Comparison of ENCODE assay signal across 9 cellular contexts in genomic region chr19:4059493-4059880, GRCh38. TPM values are rescaled to one million over a fixed set of nuclear protein-coding genes. Genes with fewer than 3 reads are reported as not detected.
DNase-seq lines count a peak whose midpoint lies in the region; ATAC-seq and TF ChIP-seq lines count a peak whose summit lies in the region.
"Had no signal": no experiment of that assay in that cellular context is flagged by ENCODE, and none has a peak within 500 bp of the region (broad histone marks: within the 10 kb centered on the region; RNA-seq: fewer than 3 reads in every experiment).

No MANE protein-coding gene starts in this region.

- peaks cover 6% of the 10 kb centered on the region for H3K4me1 Mint-ChIP-seq in GM23338
- peaks cover 28% of the 10 kb centered on the region for H3K4me1 Mint-ChIP-seq in activated naive CD8-positive, alpha-beta T cell treated with anti-CD3 and anti-CD28 coated beads for 36 hours
- peaks cover 38 to 62% of the 10 kb centered on the region in 2 donors for H3K4me1 Mint-ChIP-seq in immature natural killer cell
- peaks cover 79% of the 10 kb centered on the region for H3K4me1 Mint-ChIP-seq in stimulated activated memory B cell treated with anti-CD40 and anti-IgM and Interleukin-4, amounts not matched to agents 10 μg/mL and 1 μg/mL and 100 μg/mL, for 72 hours

- H3K4me2 ChIP-seq in GM23338: no peak overlapping the region; the same call in 1 of the 2 replicates

- no peaks in the 10 kb centered on the region for H3K36me3 ChIP-seq in GM23338 (ENCODE audit: insufficient read depth)

- peak overlapping the region; percentile 66; the same call in 1 of the 2 replicates for H3K27ac ChIP-seq in GM23338 (ENCODE audit: low read depth)

- H3K9me2 ChIP-seq in GM23338 (ENCODE audit: insufficient read depth): no peaks in the 10 kb centered on the region

- H3K79me2 ChIP-seq in GM23338 (replicated peaks; ENCODE audit: insufficient read depth): peaks cover 89% of the 10 kb centered on the region

- H4K20me1 ChIP-seq in GM23338 (replicated peaks; ENCODE audit: insufficient read depth): peaks cover 56% of the 10 kb centered on the region

- DNase-seq in GM23338 (ENCODE audit: low spot score): no peak
- no peak for DNase-seq in activated naive CD8-positive, alpha-beta T cell treated with anti-CD3 and anti-CD28 coated beads for 36 hours
- DNase-seq in immature natural killer cell: no peak
- no peak for DNase-seq in nucleus accumbens (lab: John Stamatoyannopoulos, UW)
- no peak for DNase-seq in DMS79 treated with DMSO at 0.1 percent for 48 hours (lab: John Stamatoyannopoulos, UW)
- DNase-seq in amygdala (lab: John Stamatoyannopoulos, UW): no peak
- no peak for DNase-seq in SW480 (ENCODE audit: low spot score)
- DNase-seq: NCI-H345 had no signal

- no peak overlapping the region for H3K4me3 ChIP-seq in GM23338

- no peaks in the 10 kb centered on the region for H3K27me3 ChIP-seq in GM23338 (ENCODE audit: insufficient read depth)

- TF ChIP-seq CTCF in GM23338 (conservative IDR thresholded peaks at IDR 0.05; ENCODE audit: low read depth in 2 of 2): no peak

- H3K27me3 Mint-ChIP-seq in GM23338 (ENCODE audit: insufficient read depth, low read depth, poor library complexity) (peaks cover 14% of the 10 kb centered on the region), immature natural killer cell (ENCODE audit: low read depth in 3 of 3) (peaks cover 8 to 30% (median 23%) of the 10 kb centered on the region in 3 donors)
- H3K27me3 Mint-ChIP-seq in activated naive CD8-positive, alpha-beta T cell treated with anti-CD3 and anti-CD28 coated beads for 36 hours: no peaks in the 10 kb centered on the region
- no peaks in the 10 kb centered on the region for H3K27me3 Mint-ChIP-seq in stimulated activated memory B cell treated with anti-CD40 and anti-IgM and Interleukin-4, amounts not matched to agents 10 μg/mL and 1 μg/mL and 100 μg/mL, for 72 hours

- no peak overlapping the region for H3K4me3 Mint-ChIP-seq in GM23338
- no peak overlapping the region for H3K4me3 Mint-ChIP-seq in activated naive CD8-positive, alpha-beta T cell treated with anti-CD3 and anti-CD28 coated beads for 36 hours
- peak overlapping the region in 4 of 5 donors; percentile 81 to 84 (median 82) for H3K4me3 Mint-ChIP-seq in immature natural killer cell
- H3K4me3 Mint-ChIP-seq in stimulated activated memory B cell treated with anti-CD40 and anti-IgM and Interleukin-4, amounts not matched to agents 10 μg/mL and 1 μg/mL and 100 μg/mL, for 72 hours: peak overlapping the region; percentile 72

- no peaks in the 10 kb centered on the region; the same call in 2 of the 3 replicates for H3K9me3 Mint-ChIP-seq in GM23338
- H3K9me3 Mint-ChIP-seq in activated naive CD8-positive, alpha-beta T cell treated with anti-CD3 and anti-CD28 coated beads for 36 hours: peaks cover 2% of the 10 kb centered on the region
- H3K9me3 Mint-ChIP-seq in immature natural killer cell: no peaks in the 10 kb centered on the region
- H3K9me3 Mint-ChIP-seq in stimulated activated memory B cell treated with anti-CD40 and anti-IgM and Interleukin-4, amounts not matched to agents 10 μg/mL and 1 μg/mL and 100 μg/mL, for 72 hours: no peaks in the 10 kb centered on the region

- ATAC-seq in GM23338: no peak
- peak; percentile 5 for ATAC-seq in stimulated activated memory B cell treated with anti-CD40 and anti-IgM and Interleukin-4, amounts not matched to agents 10 μg/mL and 1 μg/mL and 100 μg/mL, for 72 hours

- H2AFZ ChIP-seq in GM23338: no peak overlapping the region

- H3K27ac Mint-ChIP-seq in GM23338 (no peak overlapping the region), immature natural killer cell (peak overlapping the region; percentile 80 to 90 (median 88))
- H3K27ac Mint-ChIP-seq in activated naive CD8-positive, alpha-beta T cell treated with anti-CD3 and anti-CD28 coated beads for 36 hours: peak overlapping the region; percentile 65
- peak overlapping the region; percentile 90 for H3K27ac Mint-ChIP-seq in stimulated activated memory B cell treated with anti-CD40 and anti-IgM and Interleukin-4, amounts not matched to agents 10 μg/mL and 1 μg/mL and 100 μg/mL, for 72 hours

- peaks cover 19% of the 10 kb centered on the region for H3K4me1 ChIP-seq in GM23338 (ENCODE audit: insufficient read depth)

- H3K36me3 Mint-ChIP-seq in GM23338 (ENCODE audit: low read depth): peaks cover 19% of the 10 kb centered on the region
- peaks cover 24% of the 10 kb centered on the region for H3K36me3 Mint-ChIP-seq in activated naive CD8-positive, alpha-beta T cell treated with anti-CD3 and anti-CD28 coated beads for 36 hours
- H3K36me3 Mint-ChIP-seq in immature natural killer cell: peaks cover 0 to 7% (median 0%) of the 10 kb centered on the region in 3 donors
- H3K36me3 Mint-ChIP-seq in stimulated activated memory B cell treated with anti-CD40 and anti-IgM and Interleukin-4, amounts not matched to agents 10 μg/mL and 1 μg/mL and 100 μg/mL, for 72 hours: peaks cover 26% of the 10 kb centered on the region

- H3F3A ChIP-seq in GM23338 (replicated peaks; ENCODE audit: low read depth): peaks cover 18% of the 10 kb centered on the region

TF ChIP-seq in GM23338, 12 proteins besides CTCF, POLR2A, EP300 and RAD21 (continues in another document):
- TF ChIP-seq STAT1 (IDR thresholded peaks at IDR 0.05; ENCODE audit: unreplicated experiment) (no peak), NANOG (IDR thresholded peaks at IDR 0.05; ENCODE audit: borderline replicate concordance) (no peak), POLR2AphosphoS5 (IDR thresholded peaks at IDR 0.05; ENCODE audit: low read depth) (no peak), JUNB (IDR thresholded peaks at IDR 0.05; ENCODE audit: unreplicated experiment) (no peak), CREB1 (CRISPR knock-in tag; IDR thresholded peaks at IDR 0.05; ENCODE audit: low read depth) (no peak), ETS1 (IDR thresholded peaks at IDR 0.05) (no peak), REST (IDR thresholded peaks at IDR 0.05; ENCODE audit: unreplicated experiment) (no peak), ZNF331 (CRISPR knock-in tag; IDR thresholded peaks at IDR 0.05; ENCODE audit: low read depth) (no peak), ZNF114 (CRISPR knock-in tag; IDR thresholded peaks at IDR 0.05) (no peak)

RNA-seq across cellular contexts. Expression of gene ZBTB7A, which starts 7.2 kb away (rescaled TPM):
- 28.5 and 35.0 TPM in 2 replicates for total RNA-seq in GM23338 (2014; rRNA removed; shearing (Covaris generic))
- 9.5 and 11.1 TPM in 2 replicates for polyA plus RNA-seq in GM23338 (2016; fragmentation: Nextera tagmentation; extraction: Ambion mirVana)
- 10 to 100 TPM; 34.9 to 35.9 TPM for total RNA-seq in activated naive CD8-positive, alpha-beta T cell treated with anti-CD3 and anti-CD28 coated beads for 36 hours
- polyA plus RNA-seq in immature natural killer cell: 10 to 100 TPM; 10.2 to 62.3 (median 29.0) TPM

RNA-seq across cellular contexts. Expression of gene PIAS4, which starts 52.0 kb away (rescaled TPM):
- total RNA-seq in GM23338 (2014; rRNA removed; shearing (Covaris generic)): 34.1 and 48.4 TPM in 2 replicates
- polyA plus RNA-seq in GM23338 (2016; fragmentation: Nextera tagmentation; extraction: Ambion mirVana): 17.0 and 20.0 TPM in 2 replicates
- 10 to 100 TPM; 24.0 to 26.3 TPM for total RNA-seq in activated naive CD8-positive, alpha-beta T cell treated with anti-CD3 and anti-CD28 coated beads for 36 hours
- polyA plus RNA-seq in immature natural killer cell: 1 to 10 TPM; 6.1 to 8.5 (median 7.3) TPM

Comparison
In these comparisons a context has a peak if more than half of its experiments do, and no peak if none do; other contexts are left out.
1. H3K4me3 Mint-ChIP-seq: peak in immature natural killer cell (4 of 5) and stimulated activated memory B cell treated with anti-CD40 and anti-IgM and Interleukin-4, amounts not matched to agents 10 μg/mL and 1 μg/mL and 100 μg/mL, for 72 hours (single experiment); none in GM23338 (single experiment) and activated naive CD8-positive, alpha-beta T cell treated with anti-CD3 and anti-CD28 coated beads for 36 hours (single experiment).